Comparison of ENCODE assay signal across 15 cellular contexts in genomic region chr4:152039085-152039484, GRCh38.
DNase-seq lines count a peak whose midpoint lies in the region; ATAC-seq, FAIRE-seq and TF ChIP-seq lines count a peak whose summit lies in the region.
"Had no signal": no experiment of that assay in that cellular context is flagged by ENCODE, and none has a peak within 500 bp of the region (broad histone marks: within the 10 kb centered on the region; RNA-seq: fewer than 3 reads in every experiment).

No MANE protein-coding gene starts in this region.

- H3K27me3 ChIP-seq in astrocyte (ENCODE audit: insufficient read depth, low read length) (no peaks in the 10 kb centered on the region), heart right ventricle (no peaks in the 10 kb centered on the region), stomach (peaks cover 0 to 3% (median 0%) of the 10 kb centered on the region in 3 donors)
- no peaks in the 10 kb centered on the region for H3K27me3 ChIP-seq in naive thymus-derived CD4-positive, alpha-beta T cell (ENCODE audit: control insufficient read depth in 2 of 2, insufficient read depth in 2 of 2, low read length in 2 of 2)

- peaks cover 4% of the 10 kb centered on the region for H3K9me3 Mint-ChIP-seq in astrocyte (ENCODE audit: unreplicated experiment)
- peaks cover 0 to 18% (median 6%) of the 10 kb centered on the region in 11 donors for H3K9me3 Mint-ChIP-seq in naive thymus-derived CD4-positive, alpha-beta T cell

- no peak for TF ChIP-seq POLR2A in stomach (IDR thresholded peaks at IDR 0.05)

- H3K27ac ChIP-seq in astrocyte (ENCODE audit: low read depth, low read length) (peak overlapping the region; percentile 27), heart right ventricle (peak overlapping the region; percentile 47 to 94 (median 82)), stomach (peak overlapping the region in 1 of 5 donors; percentile 68)
- H3K27ac ChIP-seq in naive thymus-derived CD4-positive, alpha-beta T cell (ENCODE audit: low read depth, low read length) = no peak overlapping the region

- H3K9ac ChIP-seq in astrocyte (ENCODE audit: low read length) = peak overlapping the region; percentile 11

- H2AFZ ChIP-seq in astrocyte (ENCODE audit: low read depth, low read length) = no peak overlapping the region

- H3K36me3 Mint-ChIP-seq in astrocyte (ENCODE audit: low read depth, unreplicated experiment) = no peaks in the 10 kb centered on the region
- peaks cover 0 to 8% (median 5%) of the 10 kb centered on the region in 5 donors for H3K36me3 Mint-ChIP-seq in naive thymus-derived CD4-positive, alpha-beta T cell
- H3K36me3 Mint-ChIP-seq: CD14-positive monocyte had no signal

- no peaks in the 10 kb centered on the region for H4K20me1 ChIP-seq in astrocyte (ENCODE audit: insufficient read depth, low read length)

- H3K4me1 ChIP-seq in astrocyte (ENCODE audit: insufficient read depth, low read length) (peaks cover 6% of the 10 kb centered on the region), heart right ventricle (peaks cover 0 to 18% (median 4%) of the 10 kb centered on the region in 9 donors), stomach (peaks cover 0 to 8% (median 4%) of the 10 kb centered on the region in 4 donors)
- H3K4me1 ChIP-seq in naive thymus-derived CD4-positive, alpha-beta T cell (ENCODE audit: control insufficient read depth in 2 of 2, insufficient read depth in 2 of 2, low read length in 2 of 2) = no peaks in the 10 kb centered on the region

- 41 to 55% methylated on average over 11 of the region's 11 CpGs for WGBS in heart right ventricle, 2 donors
- 66 to 85% (median 82%) methylated on average over 11 of the region's 11 CpGs for WGBS in stomach, 5 donors

- H3K27ac Mint-ChIP-seq in astrocyte (ENCODE audit: unreplicated experiment) = no peak overlapping the region
- no peak overlapping the region for H3K27ac Mint-ChIP-seq in naive thymus-derived CD4-positive, alpha-beta T cell
- H3K27ac Mint-ChIP-seq: CD14-positive monocyte had no signal

- peak in 7 of 8 donors; percentile 37 to 93 (median 78) for ATAC-seq in heart right ventricle
- no peak for ATAC-seq in GM18511 (IDR thresholded peaks at IDR 0.05; ENCODE audit: unreplicated experiment)
- ATAC-seq in HG03108 (IDR thresholded peaks at IDR 0.05; ENCODE audit: unreplicated experiment) = no peak
- no peak for ATAC-seq in naive thymus-derived CD4-positive, alpha-beta T cell
- ATAC-seq: mucosa of descending colon had no signal

- POLR2A ChIA-PET in naive thymus-derived CD4-positive, alpha-beta T cell (lab: Charles Lee) = no interaction called here

- DNase-seq in HCEC 1CT (peak; percentile 50), astrocyte (ENCODE audit: low read depth) (peak; percentile 91), heart right ventricle (peak in 1 of 2 donors; percentile 26), stomach (no peak), ecto neural progenitor cell (ENCODE audit: low spot score) (no peak)
- DNase-seq in naive thymus-derived CD4-positive, alpha-beta T cell = no peak
- DNase-seq: effector CD8-positive, alpha-beta T cell; mucosa of descending colon; NCI-H1436 treated with DMSO at 0.1 percent for 48 hours; posterior cingulate gyrus had no signal

- peak overlapping the region; percentile 3 for H3K4me2 ChIP-seq in astrocyte (ENCODE audit: low read length)

- TF ChIP-seq CTCF in astrocyte (IDR thresholded peaks at IDR 0.05; ENCODE audit: insufficient read depth, low read depth, low read length) (no peak), heart right ventricle (IDR thresholded peaks at IDR 0.05) (no peak), stomach (IDR thresholded peaks at IDR 0.05) (no peak)

- H3K36me3 ChIP-seq in astrocyte (ENCODE audit: insufficient read depth, low read length) (no peaks in the 10 kb centered on the region), heart right ventricle (no peaks in the 10 kb centered on the region), stomach (no peaks in the 10 kb centered on the region)
- no peaks in the 10 kb centered on the region for H3K36me3 ChIP-seq in naive thymus-derived CD4-positive, alpha-beta T cell (ENCODE audit: control insufficient read depth in 2 of 3, insufficient read depth in 3 of 3, low read length in 3 of 3)

- TF ChIP-seq EP300 in stomach (IDR thresholded peaks at IDR 0.05) = peak; percentile 77

- no peaks in the 10 kb centered on the region for H3K4me1 Mint-ChIP-seq in astrocyte (ENCODE audit: low read depth, unreplicated experiment)
- H3K4me1 Mint-ChIP-seq in naive thymus-derived CD4-positive, alpha-beta T cell = peaks cover 0 to 10% (median 4%) of the 10 kb centered on the region in 7 donors
- H3K4me1 Mint-ChIP-seq: CD14-positive monocyte had no signal

- H3K9me3 ChIP-seq in astrocyte (ENCODE audit: insufficient read depth, low read depth, low read length) (no peaks in the 10 kb centered on the region), heart right ventricle (peaks cover 0 to 10% (median 0%) of the 10 kb centered on the region in 11 donors), stomach (peaks cover 0 to 6% (median 0%) of the 10 kb centered on the region in 4 donors)
- H3K9me3 ChIP-seq in naive thymus-derived CD4-positive, alpha-beta T cell (ENCODE audit: control insufficient read depth in 2 of 3, low read length in 3 of 3) = no peaks in the 10 kb centered on the region

- H3K4me3 ChIP-seq in astrocyte (ENCODE audit: insufficient read depth, low read depth, low read length) (no peak overlapping the region), heart right ventricle (no peak overlapping the region), stomach (no peak overlapping the region)
- no peak overlapping the region for H3K4me3 ChIP-seq in naive thymus-derived CD4-positive, alpha-beta T cell (ENCODE audit: low read length)
- H3K4me3 ChIP-seq: mucosa of descending colon had no signal

- H3K79me2 ChIP-seq in astrocyte (ENCODE audit: insufficient read depth, low read length) = no peaks in the 10 kb centered on the region

- no peak overlapping the region for H3K4me3 Mint-ChIP-seq in astrocyte (ENCODE audit: unreplicated experiment)
- no peak overlapping the region for H3K4me3 Mint-ChIP-seq in naive thymus-derived CD4-positive, alpha-beta T cell
- H3K4me3 Mint-ChIP-seq: CD14-positive monocyte had no signal

- FAIRE-seq in astrocyte (lab: Jason Lieb, UNC) = no peak
- FAIRE-seq: frontal cortex, islet of Langerhans had no signal

- intact Hi-C loops in heart right ventricle (cut with DNase I) = loop anchor here in 7 of 10 donors (2.0 to 10.0 kb wide), 7 partner anchors 48 to 352 kb away; no protein-coding TSS in a partner anchor
- intact Hi-C loops in stomach (cut with DNase I; ENCODE audit: low total_unique reads) = no loop called here
- intact Hi-C loops in naive thymus-derived CD4-positive, alpha-beta T cell (cut with micrococcal nuclease) = no loop called here

- CTCF ChIA-PET in naive thymus-derived CD4-positive, alpha-beta T cell (lab: Charles Lee) = no interaction called here

- peaks cover 3% of the 10 kb centered on the region for H3K27me3 Mint-ChIP-seq in astrocyte (ENCODE audit: low read depth, unreplicated experiment)
- H3K27me3 Mint-ChIP-seq in naive thymus-derived CD4-positive, alpha-beta T cell = peaks cover 0 to 2% (median 0%) of the 10 kb centered on the region in 5 donors

Comparison
In these comparisons a context has a peak if more than half of its experiments do, and no peak if none do; other contexts are left out.
1. DNase-seq: peak in HCEC 1CT (single experiment) and astrocyte (single experiment); none in stomach (single experiment), naive thymus-derived CD4-positive, alpha-beta T cell (0 of 9) and ecto neural progenitor cell (single experiment).
2. ATAC-seq: peak in heart right ventricle (7 of 8); none in GM18511 (single experiment), HG03108 (single experiment) and naive thymus-derived CD4-positive, alpha-beta T cell (single experiment).
3. intact Hi-C loops: an anchor here in heart right ventricle (2.0 to 10.0 kb wide); none called in stomach and naive thymus-derived CD4-positive, alpha-beta T cell.